1 cellular context compared by ENCODE assay signal in the genomic region with DNA sequence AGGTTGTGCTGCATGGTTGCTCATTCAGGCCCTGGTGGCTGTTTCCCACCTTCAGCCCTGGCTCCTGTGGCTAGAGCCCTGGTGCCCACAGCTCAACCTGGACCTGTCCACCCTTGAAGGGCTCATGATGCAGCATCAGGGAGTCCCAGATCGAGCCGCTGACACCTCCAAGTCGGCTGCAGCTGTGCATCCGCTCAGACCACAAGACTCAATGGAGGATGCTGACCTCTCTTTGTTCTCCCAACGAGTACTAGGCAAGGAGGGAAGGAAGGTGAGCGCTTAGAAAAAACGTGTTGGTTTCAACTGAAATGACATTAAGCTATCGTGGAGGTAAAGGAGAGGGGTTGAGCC.
TF ChIP-seq lines count a peak whose summit lies in the region.

No MANE protein-coding gene starts in this region.

TF ChIP-seq in GM12878, 131 proteins besides CTCF, POLR2A, EP300 and RAD21:
- TF ChIP-seq NKRF (conservative IDR thresholded peaks at IDR 0.05) (no peak), NBN (IDR thresholded peaks at IDR 0.05) (peak; percentile 61; the same call in 1 of the 2 replicates)
